Comparison of ENCODE assay signal across 20 cellular contexts in the genomic region with DNA sequence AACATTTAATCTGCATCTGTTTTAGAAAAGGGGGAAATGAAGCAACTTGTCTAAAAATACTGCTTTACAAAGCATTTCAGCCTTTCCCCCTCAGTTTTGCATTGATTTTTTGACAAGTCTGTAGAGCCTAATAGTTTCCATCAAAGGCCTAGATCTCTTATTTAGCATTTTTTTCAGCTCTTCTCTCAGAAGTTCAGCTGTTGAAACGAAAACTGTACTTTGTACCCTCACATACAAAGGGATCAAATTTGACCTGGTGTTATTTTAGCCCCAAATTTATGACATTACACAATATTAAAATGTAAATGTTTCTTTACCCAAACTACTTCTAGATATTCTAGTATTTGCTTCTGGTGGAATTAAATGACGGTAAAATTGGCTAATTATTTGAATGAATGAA. TPM values are rescaled to one million over a fixed set of nuclear protein-coding genes. Genes with fewer than 3 reads are reported as not detected.
DNase-seq lines count a peak whose midpoint lies in the region; ATAC-seq, FAIRE-seq and TF ChIP-seq lines count a peak whose summit lies in the region.
"Had no signal": no experiment of that assay in that cellular context is flagged by ENCODE, and none has a peak within 500 bp of the region (broad histone marks: within the 10 kb centered on the region; RNA-seq: fewer than 3 reads in every experiment).

No MANE protein-coding gene starts in this region.

- H2AFZ ChIP-seq in OCI-LY7 (ENCODE audit: low read length): no peak overlapping the region
- no peak overlapping the region for H2AFZ ChIP-seq in HepG2 (ENCODE audit: low read length)

- TF ChIP-seq POLR2A in HepG2 (IDR thresholded peaks at IDR 0.05; ENCODE audit: insufficient read depth in 1 of 2, low read depth in 2 of 2, low read length in 2 of 2): no peak

- H3K27ac ChIP-seq in OCI-LY7 (ENCODE audit: low read depth, low read length, poor library complexity, severe bottlenecking) (peak overlapping the region; percentile 75), HepG2 (ENCODE audit: extremely low read length, insufficient read depth, low read length) (no peak overlapping the region)

- BruUV-seq in OCI-LY7 (replicated peaks; lab: Mats Ljungman, UMichigan) (no TSS peak), HepG2 (replicated peaks; lab: Mats Ljungman, UMichigan) (TSS peak; percentile 6)

- H4K20me1 ChIP-seq in OCI-LY7 (ENCODE audit: insufficient read depth, low read length) (no peaks in the 10 kb centered on the region), HepG2 (ENCODE audit: insufficient read depth, low read length) (0 out of 2 replicates have a peak, but pooled peaks cover 5% of the 10 kb centered on the region)

- TF ChIP-seq EP300 in HepG2 (IDR thresholded peaks at IDR 0.05; ENCODE audit: low read depth in 2 of 2, low read length in 2 of 2) (no peak), HepG2 (CRISPR knock-in tag; IDR thresholded peaks at IDR 0.05; ENCODE audit: borderline replicate concordance) (no peak)

- peak overlapping the region; percentile 22 for H3K4me3 ChIP-seq in OCI-LY7 (ENCODE audit: low read depth, low read length, poor library complexity, severe bottlenecking)
- no peak overlapping the region for H3K4me3 ChIP-seq in HepG2 (replicated peaks in 1 of 3; ENCODE audit: insufficient read depth in 1 of 3, low read depth in 2 of 3, low read length in 3 of 3)
- H3K4me3 ChIP-seq: GM12878 had no signal

- TF ChIP-seq CTCF in OCI-LY7 (conservative IDR thresholded peaks at IDR 0.05; ENCODE audit: low read length): no peak
- TF ChIP-seq CTCF in HepG2 (CRISPR knock-in tag; IDR thresholded peaks at IDR 0.05): no peak

- H3K9me3 ChIP-seq in OCI-LY7 (ENCODE audit: low read length) (no peaks in the 10 kb centered on the region), HepG2 (ENCODE audit: low read length) (no peaks in the 10 kb centered on the region)

- H3K27me3 ChIP-seq in HepG2 (ENCODE audit: control insufficient read depth in 1 of 2, insufficient read depth in 2 of 2, low read length in 2 of 2): no peaks in the 10 kb centered on the region

- peak; percentile 80 for FAIRE-seq in GM19239 (lab: Jason Lieb, UNC)
- no peak for FAIRE-seq in HepG2 (lab: Jason Lieb, UNC)
- FAIRE-seq in frontal cortex (lab: Jason Lieb, UNC): no peak
- FAIRE-seq: GM12878, HTR-8/SVneo had no signal

- TF ChIP-seq RAD21 in HepG2 (CRISPR knock-in tag; IDR thresholded peaks at IDR 0.05): no peak

- no peak for DNase-seq in GM19239 (ENCODE audit: insufficient read length, low spot score)
- DNase-seq in OCI-LY7 (ENCODE audit: low spot score): peak; percentile 45
- DNase-seq in HepG2 (ENCODE audit: low spot score): no peak
- DNase-seq in frontal cortex (ENCODE audit: low spot score in 2 of 2): no peak
- DNase-seq in activated CD4-positive, CD25-positive, alpha-beta regulatory T cell treated with anti-CD3 and anti-CD28 coated beads, Interleukin-2, amount 50 U/mL, for 72 hours: no peak
- DNase-seq: AML-193, DMS153, NCI-H1105 treated with DMSO at 0.1 percent for 48 hours, NCI-H187, NCI-H2107, NCI-H510A treated with DMSO at 0.1 percent for 48 hours, NCI-H82, RPMI8226, SHP77 treated with DMSO at 0.1 percent for 48 hours, T-cell had no signal

- H3K9me2 ChIP-seq in OCI-LY7 (ENCODE audit: insufficient read depth, low read length): no peaks in the 10 kb centered on the region

- 60% methylated on average over 2 of the region's 2 CpGs for WGBS in HepG2 (ENCODE audit: low lambda C conversion rate)

- H3K4me1 ChIP-seq in OCI-LY7 (ENCODE audit: insufficient read depth, low read length, poor library complexity, severe bottlenecking): peaks cover 34% of the 10 kb centered on the region
- H3K4me1 ChIP-seq in HepG2 (ENCODE audit: insufficient read depth, low read length): peaks cover 20% of the 10 kb centered on the region

- no peak overlapping the region for H3K9ac ChIP-seq in HepG2 (ENCODE audit: insufficient read depth, low read depth, low read length)

- CTCF ChIA-PET in OCI-LY7 (lab: Charles Lee; ENCODE audit: unreplicated experiment) (no interaction called here), HepG2 (lab: Yijun Ruan, JAX; ENCODE audit: low intra/inter-chr PET ratio, low total read pairs) (no interaction called here)

- intact Hi-C loops in OCI-LY7 (cut with micrococcal nuclease; ENCODE audit: unreplicated experiment) (loop anchor here (1.0 kb wide), 1 partner anchor 20 kb away; no protein-coding TSS in a partner anchor), HepG2 (cut with micrococcal nuclease; ENCODE audit: unreplicated experiment) (no loop called here)

- ATAC-seq in HepG2 (no peak), GM18511 (IDR thresholded peaks at IDR 0.05; ENCODE audit: unreplicated experiment) (no peak), HG02610 (IDR thresholded peaks at IDR 0.05; ENCODE audit: unreplicated experiment) (no peak)
- ATAC-seq: GM12878, SK-N-SH treated with all-trans-retinoic acid at 6 μM for 48 hours, T-cell had no signal

- H3K4me2 ChIP-seq in OCI-LY7 (ENCODE audit: low read length) (peak overlapping the region; percentile 58), HepG2 (ENCODE audit: low read depth, low read length) (no peak overlapping the region)

- H3K79me2 ChIP-seq in OCI-LY7 (ENCODE audit: insufficient read depth, low read depth, low read length) (0 out of 2 replicates have a peak, but pooled peaks cover 4% of the 10 kb centered on the region), HepG2 (ENCODE audit: insufficient read depth, low read length) (no peaks in the 10 kb centered on the region)

- in situ Hi-C loops in HepG2 (cut with HindIII; ENCODE audit: extremely low pct_ligation_motif_present, low pct_unique_long_range_greater_than_20kb): no loop called here

- H3K36me3 ChIP-seq in OCI-LY7 (ENCODE audit: insufficient read depth, low read length) (peaks cover 55% of the 10 kb centered on the region), HepG2 (replicated peaks in 1 of 2; ENCODE audit: control insufficient read depth in 1 of 2, insufficient read depth in 2 of 2, low read length in 2 of 2) (peaks cover 9 to 26% of the 10 kb centered on the region in 2 experiments)

- POLR2A ChIA-PET in OCI-LY7 (lab: Charles Lee) (interaction anchor here (1.0 to 2.7 kb wide), 3 partner anchors 10 to 49 kb away, joined by 4 to 17 read pairs (median 6); no protein-coding TSS in a partner anchor), HepG2 (lab: Yijun Ruan, JAX) (no interaction called here)

TF ChIP-seq in HepG2, 621 proteins besides CTCF, POLR2A, EP300 and RAD21:
- TF ChIP-seq FOXJ3 (CRISPR knock-in tag; IDR thresholded peaks at IDR 0.05; ENCODE audit: borderline replicate concordance): no peak

RNA-seq across cellular contexts. Expression of a gene that starts 13.0 kb away (rescaled TPM):
- total RNA-seq in OCI-LY7 (2014; rRNA removed; shearing (Covaris generic)): 37.9 and 38.9 TPM in 2 replicates
- total RNA-seq in OCI-LY7 (2022) (52.1 and 66.4 TPM in 2 replicates), HepG2 (2016; rRNA removed; fragmentation: Illumina TruSeq; extraction: Trizol) (12.7 and 20.8 TPM in 2 replicates), frontal cortex (133 TPM)
- total RNA-seq in HepG2 (2016; cell fraction: cytosol; rRNA removed; fragmentation: Illumina TruSeq; extraction: Trizol; ENCODE audit: low read depth): 3.1 and 4.2 TPM in 2 replicates
- total RNA-seq in HepG2 (2016; cell fraction: insoluble cytoplasmic fraction; rRNA removed; fragmentation: Illumina TruSeq; extraction: Trizol): 13.3 and 21.4 TPM in 2 replicates
- 10.5 and 12.1 TPM in 2 replicates for total RNA-seq in HepG2 (2016; cell fraction: membrane; rRNA removed; fragmentation: Illumina TruSeq; extraction: Trizol)
- total RNA-seq in HepG2 (2016; cell fraction: nucleus; rRNA removed; fragmentation: Illumina TruSeq; extraction: Trizol): 14.3 and 15.3 TPM in 2 replicates
- 49.7 and 55.6 TPM in 2 replicates for polyA plus RNA-seq in HepG2 (2011; rRNA removed)
- polyA plus RNA-seq in HepG2 (2011; cell fraction: cytosol; rRNA removed): 28.5 and 45.1 TPM in 2 replicates
- 19.0 and 23.4 TPM in 2 replicates for polyA plus RNA-seq in HepG2 (2011; cell fraction: nucleus; rRNA removed)
- polyA plus RNA-seq in HepG2 (2012): 47.3 and 48.5 TPM in 2 replicates
- polyA plus RNA-seq in HepG2 (2016; cell fraction: cytosol; fragmentation: Illumina TruSeq; extraction: Trizol; ENCODE audit: low read depth): 3.6 and 4.4 TPM in 2 replicates
- 30.6 and 37.0 TPM in 2 replicates for polyA plus RNA-seq in HepG2 (2016; cell fraction: insoluble cytoplasmic fraction; fragmentation: Illumina TruSeq; extraction: Trizol; ENCODE audit: low read depth)
- 8.1 and 9.4 TPM in 2 replicates for polyA plus RNA-seq in HepG2 (2016; cell fraction: membrane; fragmentation: Illumina TruSeq; extraction: Trizol; ENCODE audit: low read depth)
- polyA plus RNA-seq in HepG2 (2016; cell fraction: nucleus; fragmentation: Illumina TruSeq; extraction: Trizol; ENCODE audit: insufficient read depth, low read depth): 16.6 and 19.4 TPM in 2 replicates
- polyA minus RNA-seq in HepG2 (2011; rRNA and poly(A)+ RNA removed; ENCODE audit: low replicate concordance): 8.5 and 44.5 TPM in 2 replicates
- 24.6 and 35.0 TPM in 2 replicates for polyA minus RNA-seq in HepG2 (2011; cell fraction: cytosol; rRNA and poly(A)+ RNA removed)
- 38.5 and 44.5 TPM in 2 replicates for polyA minus RNA-seq in HepG2 (2011; cell fraction: nucleus; rRNA and poly(A)+ RNA removed)
